Comparison of ENCODE assay signal across 19 cellular contexts in genomic region chr12:110372056-110372425, GRCh38. TPM values are rescaled to one million over a fixed set of nuclear protein-coding genes. Genes with fewer than 3 reads are reported as not detected.
DNase-seq lines count a peak whose midpoint lies in the region; ATAC-seq, FAIRE-seq and TF ChIP-seq lines count a peak whose summit lies in the region.
"Had no signal": no experiment of that assay in that cellular context is flagged by ENCODE, and none has a peak within 500 bp of the region (broad histone marks: within the 10 kb centered on the region; RNA-seq: fewer than 3 reads in every experiment).

No MANE protein-coding gene starts in this region.

- H3K4me1 ChIP-seq in K562 (replicated peaks in 1 of 2; ENCODE audit: control insufficient read depth in 2 of 2, insufficient read depth in 2 of 2, low read length in 2 of 2): peaks cover 0 to 6% of the 10 kb centered on the region in 2 experiments; a peak in 2 of 5 replicates
- H3K4me1 ChIP-seq in SJCRH30: no peaks in the 10 kb centered on the region

- POLR2A ChIA-PET in K562 (lab: Yijun Ruan, JAX): interaction anchor here (0.6 to 4.9 kb wide), 8 partner anchors 13 to 87 kb away, joined by 3 to 22 read pairs (median 4); no protein-coding TSS in a partner anchor
- POLR2A ChIA-PET in activated CD4-positive, alpha-beta memory T cell treated with anti-CD3 and anti-CD28 coated beads, Interleukin-2, amount 10 ng/mL, durations not matched to agents 7 days and 5 days (lab: Charles Lee): interaction anchor here (0.6 to 1.1 kb wide), 3 partner anchors 12 to 68 kb away, joined by 3 read pairs; no protein-coding TSS in a partner anchor

- WGBS in K562 (ENCODE audit: insufficient coverage, low coverage, missing lambda C conversion rate): 95% methylated on average over 7 of the region's 7 CpGs

- H3K9me1 ChIP-seq in K562 (ENCODE audit: control insufficient read depth, insufficient read depth, low read length): no peaks in the 10 kb centered on the region

- no peak for TF ChIP-seq RAD21 in K562 (CRISPR knock-in tag; conservative IDR thresholded peaks at IDR 0.05 in 1 of 2, IDR thresholded peaks at IDR 0.05 in 1 of 2)

- no peaks in the 10 kb centered on the region for H3K27me3 ChIP-seq in H7 (ENCODE audit: control insufficient read depth, insufficient read depth, low read length)
- no peaks in the 10 kb centered on the region for H3K27me3 ChIP-seq in K562 (ENCODE audit: control insufficient read depth in 2 of 2, insufficient read depth in 2 of 2, low read length in 2 of 2)
- H3K27me3 ChIP-seq in SJCRH30: no peaks in the 10 kb centered on the region
- H3K27me3 ChIP-seq: cardiac muscle cell had no signal

- TF ChIP-seq POLR2A in K562 (conservative IDR thresholded peaks at IDR 0.05): peak; percentile 44; the same call in 1 of the 2 replicates

- no peaks in the 10 kb centered on the region for H3K79me2 ChIP-seq in K562 (ENCODE audit: control insufficient read depth, insufficient read depth, low read length)

- H3K27ac ChIP-seq in K562 (ENCODE audit: extremely low read depth, low read depth, low read length) (no peak overlapping the region), temporal lobe (ENCODE audit: low read depth, low read length) (peak overlapping the region; percentile 46), SJCRH30 (no peak overlapping the region)
- H3K27ac ChIP-seq: cardiac muscle cell had no signal

- no peak overlapping the region for H3K4me3 Mint-ChIP-seq in activated CD4-positive, alpha-beta memory T cell treated with anti-CD3 and anti-CD28 coated beads, Interleukin-2, amount 10 ng/mL, durations not matched to agents 7 days and 5 days
- H3K4me3 Mint-ChIP-seq: activated CD8-positive, alpha-beta T cell treated with anti-CD3 and anti-CD28 coated beads, Interleukin-2, amount 10 ng/mL, durations not matched to agents 7 days and 5 days; neural crest cell had no signal

- in situ Hi-C loops in K562 (cut with MboI): no loop called here

- H3K9me3 ChIP-seq in K562 (replicated peaks; ENCODE audit: control insufficient read depth, insufficient read depth, low read depth, low read length) (no peaks in the 10 kb centered on the region), SJCRH30 (replicated peaks) (no peaks in the 10 kb centered on the region)

- H3K36me3 ChIP-seq in H7 (replicated peaks; ENCODE audit: control insufficient read depth, insufficient read depth, low read length): peaks cover 32% of the 10 kb centered on the region
- H3K36me3 ChIP-seq in K562 (ENCODE audit: control insufficient read depth, insufficient read depth, low read length): peaks cover 68% of the 10 kb centered on the region
- H3K36me3 ChIP-seq in SJCRH30: peaks cover 48% of the 10 kb centered on the region

- intact Hi-C loops in K562 (cut with micrococcal nuclease) (no loop called here), left colon (cut with DNase I, micrococcal nuclease) (no loop called here), head of caudate nucleus (cut with DNase I) (no loop called here)

- DNase-seq in H7: peak; percentile 41
- no peak for DNase-seq in K562 (ENCODE audit: extremely low read depth in 1 of 4, low spot score in 3 of 4)
- no peak for DNase-seq in left colon
- DNase-seq in activated CD4-positive, alpha-beta memory T cell treated with anti-CD3 and anti-CD28 coated beads, Interleukin-2, amount 10 ng/mL, durations not matched to agents 7 days and 5 days: no peak
- DNase-seq in SJCRH30: no peak
- DNase-seq in head of caudate nucleus: no peak
- DNase-seq: activated CD8-positive, alpha-beta T cell treated with anti-CD3 and anti-CD28 coated beads, Interleukin-2, amount 10 ng/mL, durations not matched to agents 7 days and 5 days; activated T-cell treated with anti-CD3 and anti-CD28 coated beads, Interleukin-2, amount 50 U/mL, for 48 hours; AML-193; effector CD8-positive, alpha-beta T cell; GOT3; left cardiac atrium; midbrain; NCI-H774; retina had no signal

- no peaks in the 10 kb centered on the region for H4K20me1 ChIP-seq in K562 (replicated peaks; ENCODE audit: control insufficient read depth, insufficient read depth, low read length)

- H3K4me1 Mint-ChIP-seq in activated CD4-positive, alpha-beta memory T cell treated with anti-CD3 and anti-CD28 coated beads, Interleukin-2, amount 10 ng/mL, durations not matched to agents 7 days and 5 days: no peaks in the 10 kb centered on the region
- H3K4me1 Mint-ChIP-seq: neural crest cell had no signal

- no TSS peak for BruUV-seq in K562 (replicated peaks; lab: Mats Ljungman, UMichigan)

- H3K27me3 Mint-ChIP-seq in activated CD4-positive, alpha-beta memory T cell treated with anti-CD3 and anti-CD28 coated beads, Interleukin-2, amount 10 ng/mL, durations not matched to agents 7 days and 5 days: no peaks in the 10 kb centered on the region

- H3K27ac Mint-ChIP-seq in activated CD4-positive, alpha-beta memory T cell treated with anti-CD3 and anti-CD28 coated beads, Interleukin-2, amount 10 ng/mL, durations not matched to agents 7 days and 5 days: no peak overlapping the region
- H3K27ac Mint-ChIP-seq: activated CD8-positive, alpha-beta T cell treated with anti-CD3 and anti-CD28 coated beads, Interleukin-2, amount 10 ng/mL, durations not matched to agents 7 days and 5 days had no signal

- H3K4me3 ChIP-seq in H7 (ENCODE audit: insufficient read depth, low read depth, low read length): no peak overlapping the region
- no peak overlapping the region for H3K4me3 ChIP-seq in K562
- no peak overlapping the region for H3K4me3 ChIP-seq in SJCRH30
- H3K4me3 ChIP-seq: cardiac muscle cell had no signal

- no peaks in the 10 kb centered on the region for H3K9me3 Mint-ChIP-seq in activated CD4-positive, alpha-beta memory T cell treated with anti-CD3 and anti-CD28 coated beads, Interleukin-2, amount 10 ng/mL, durations not matched to agents 7 days and 5 days
- H3K9me3 Mint-ChIP-seq: neural crest cell had no signal

- FAIRE-seq in K562 (lab: Jason Lieb, UNC): no peak

- CTCF ChIA-PET in K562 (lab: Yijun Ruan, JAX; ENCODE audit: low intra/inter-chr PET ratio): no interaction called here
- CTCF ChIA-PET in activated CD4-positive, alpha-beta memory T cell treated with anti-CD3 and anti-CD28 coated beads, Interleukin-2, amount 10 ng/mL, durations not matched to agents 7 days and 5 days (lab: Charles Lee): no interaction called here

- no peak overlapping the region for H2AFZ ChIP-seq in K562 (ENCODE audit: low read depth, low read length)

- H3K9ac ChIP-seq in K562 (ENCODE audit: insufficient read depth in 1 of 2, low read depth in 2 of 2, low read length in 2 of 2): peak overlapping the region in 1 of 2 experiments; percentile 39; a peak in 2 of 4 replicates

- no peak overlapping the region for H3K4me2 ChIP-seq in K562 (ENCODE audit: insufficient read depth, low read length)

- no peak for TF ChIP-seq CTCF in K562 (IDR thresholded peaks at IDR 0.05 in 2 of 3, conservative IDR thresholded peaks at IDR 0.05 in 1 of 3; ENCODE audit: insufficient read depth in 2 of 3, low read depth in 1 of 3, low read length in 3 of 3)

- TF ChIP-seq EP300 in K562 (IDR thresholded peaks at IDR 0.05; ENCODE audit: low read length): no peak

- H3K36me3 Mint-ChIP-seq in activated CD4-positive, alpha-beta memory T cell treated with anti-CD3 and anti-CD28 coated beads, Interleukin-2, amount 10 ng/mL, durations not matched to agents 7 days and 5 days (ENCODE audit: low read depth): peaks cover 30% of the 10 kb centered on the region

- ATAC-seq in K562 (peak; percentile 7; the same call in 2 of the 3 replicates), left colon (peak; percentile 17), HG02870 (IDR thresholded peaks at IDR 0.05; ENCODE audit: unreplicated experiment) (no peak)
- ATAC-seq: activated CD8-positive, alpha-beta T cell treated with anti-CD3 and anti-CD28 coated beads, Interleukin-2, amount 10 ng/mL, durations not matched to agents 7 days and 5 days had no signal

TF ChIP-seq in K562, 482 proteins besides CTCF, POLR2A, EP300 and RAD21 (continues in another document):
- no peak for TF ChIP-seq NR0B1 (IDR thresholded peaks at IDR 0.05; ENCODE audit: partially characterized antibody)
- no peak for TF ChIP-seq ZSCAN29 (IDR thresholded peaks at IDR 0.05)

RNA-seq across cellular contexts. Expression of gene ANAPC7, which starts 31.5 kb away (rescaled TPM):
- total RNA-seq in H7 (2014; rRNA removed; shearing (Covaris generic)): 77.3 and 90.4 TPM in 2 replicates
- 295 and 475 TPM in 2 replicates for total RNA-seq in K562 (2011; cell fraction: chromatin; rRNA removed; ENCODE audit: low replicate concordance)
- 136 and 138 TPM in 2 replicates for total RNA-seq in K562 (2011; cell fraction: nucleolus; rRNA removed)
- total RNA-seq in K562 (2011; cell fraction: nucleoplasm; rRNA removed): 230 and 322 TPM in 2 replicates
- 118 and 119 TPM in 2 replicates for total RNA-seq in K562 (2014; rRNA removed)
- total RNA-seq in K562 (2014; rRNA removed; fragmentation: Illumina TruSeq; extraction: Trizol): 109 and 121 TPM in 2 replicates
- total RNA-seq in K562 (2015; rRNA removed; fragmentation: Illumina TruSeq; extraction: Trizol): 107 and 114 TPM in 2 replicates
- 99.1 and 107 TPM in 2 replicates for total RNA-seq in K562 (2021)
- polyA plus RNA-seq in K562 (2011; rRNA removed): 134 and 158 TPM in 2 replicates
- polyA plus RNA-seq in K562 (2011; cell fraction: cytosol; rRNA removed): 72.8 and 77.2 TPM in 2 replicates
- polyA plus RNA-seq in K562 (2011; cell fraction: nucleus; rRNA removed): 117 and 126 TPM in 2 replicates
- polyA plus RNA-seq in K562 (2012): 72.3 and 75.8 TPM in 2 replicates
- polyA plus RNA-seq in K562 (2014; fragmentation: Illumina TruSeq; extraction: Trizol): 105 and 106 TPM in 2 replicates
- polyA plus RNA-seq in K562 (2014; fragmentation: Nextera tagmentation; extraction: Ambion mirVana): 10 to 100 TPM; 46.7 to 63.4 TPM
- polyA plus RNA-seq in K562 (2014; rRNA removed): 133 and 138 TPM in 2 replicates
- polyA minus RNA-seq in K562 (2011; rRNA and poly(A)+ RNA removed): 165 and 173 TPM in 2 replicates
- 57.4 and 61.7 TPM in 2 replicates for polyA minus RNA-seq in K562 (2011; cell fraction: cytosol; rRNA and poly(A)+ RNA removed)
- 25.3 and 47.7 TPM in 2 replicates for polyA minus RNA-seq in K562 (2011; cell fraction: nucleus; rRNA and poly(A)+ RNA removed)
- total RNA-seq in left colon: 10 to 100 TPM; 27.3 to 31.1 TPM
- 32.0 TPM for total RNA-seq in temporal lobe
- 10 to 100 TPM; 47.2 to 47.3 TPM for total RNA-seq in activated CD4-positive, alpha-beta memory T cell treated with anti-CD3 and anti-CD28 coated beads, Interleukin-2, amount 10 ng/mL, durations not matched to agents 7 days and 5 days
- total RNA-seq in SJCRH30 (2014; rRNA removed; shearing (Covaris generic)): 76.2 and 89.3 TPM in 2 replicates
